ENCODE assay signal across 1 cellular context in the genomic region with DNA sequence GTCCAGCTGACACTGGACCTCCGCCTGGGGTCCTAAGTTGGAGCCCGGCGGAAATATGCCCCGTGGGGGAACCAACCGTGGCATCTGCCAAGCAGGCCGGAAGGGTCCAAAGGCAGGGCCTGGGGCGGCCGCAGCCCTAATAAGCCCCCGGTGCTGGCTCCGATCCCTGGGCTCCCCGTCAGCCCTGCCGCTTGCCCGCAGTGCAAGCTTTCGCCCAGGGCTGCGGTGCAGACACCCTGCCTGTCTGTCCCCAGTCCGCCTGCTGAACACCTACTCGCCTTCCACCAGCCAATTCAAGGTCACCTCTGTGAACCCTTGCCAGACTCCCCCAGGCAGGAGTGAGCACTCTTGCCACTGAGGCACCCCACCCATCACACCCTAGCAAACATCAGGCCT.
TF ChIP-seq lines count a peak whose summit lies in the region.

No MANE protein-coding gene starts in this region.

TF ChIP-seq in H1, 55 proteins besides CTCF, POLR2A, EP300 and RAD21 (continued from another document):
- no peak for TF ChIP-seq NANOG (IDR thresholded peaks at IDR 0.05; ENCODE audit: insufficient read depth, low read depth, low read length, poor library complexity, severe bottlenecking)
- no peak for TF ChIP-seq MAX (IDR thresholded peaks at IDR 0.05)
- no peak for TF ChIP-seq TAF1 (IDR thresholded peaks at IDR 0.05; ENCODE audit: low read depth, low read length)
- TF ChIP-seq HDAC2 (IDR thresholded peaks at IDR 0.05; ENCODE audit: borderline replicate concordance in 1 of 2, low read depth in 2 of 2, low read length in 2 of 2) = no peak
- TF ChIP-seq CHD2 (IDR thresholded peaks at IDR 0.05; ENCODE audit: low read length) = no peak
- TF ChIP-seq E2F6 (IDR thresholded peaks at IDR 0.05) = no peak
